Comparison of ENCODE assay signal across 29 cellular contexts in genomic region chr17:1608676-1609075, GRCh38. TPM values are rescaled to one million over a fixed set of nuclear protein-coding genes. Genes with fewer than 3 reads are reported as not detected.
DNase-seq lines count a peak whose midpoint lies in the region; ATAC-seq and TF ChIP-seq lines count a peak whose summit lies in the region.
"Had no signal": no experiment of that assay in that cellular context is flagged by ENCODE, and none has a peak within 500 bp of the region (broad histone marks: within the 10 kb centered on the region; RNA-seq: fewer than 3 reads in every experiment).

No MANE protein-coding gene starts in this region.

- no peak overlapping the region for H3K4me3 Mint-ChIP-seq in CD4-positive, CD25-positive, alpha-beta regulatory T cell
- H3K4me3 Mint-ChIP-seq: activated naive CD4-positive, alpha-beta T cell treated with anti-CD3 and anti-CD28 coated beads, Interleukin-2, amount 10 ng/mL, durations not matched to agents 7 days and 5 days; naive B cell; T-helper 17 cell had no signal

- POLR2A ChIA-PET in PC-3 (lab: Charles Lee; ENCODE audit: unreplicated experiment) = no interaction called here

- intact Hi-C loops in PC-3 (cut with micrococcal nuclease) (no loop called here), spleen (cut with DNase I; ENCODE audit: low total_unique reads) (no loop called here)

- no peaks in the 10 kb centered on the region for H4K20me1 ChIP-seq in PC-3 (ENCODE audit: low read length)

- H3K9me3 ChIP-seq in CD4-positive, CD25-positive, alpha-beta regulatory T cell (ENCODE audit: control insufficient read depth in 2 of 2, low read length in 2 of 2) = no peaks in the 10 kb centered on the region
- H3K9me3 ChIP-seq in PC-3 (ENCODE audit: low read length) (no peaks in the 10 kb centered on the region), spleen (no peaks in the 10 kb centered on the region)
- H3K9me3 ChIP-seq: breast epithelium, esophagus muscularis mucosa, gastrocnemius medialis, SK-N-SH, upper lobe of left lung had no signal

- TF ChIP-seq POLR2A in spleen (IDR thresholded peaks at IDR 0.05) = no peak

- peak overlapping the region in 2 of 3 donors; percentile 31 to 50 for H3K27ac Mint-ChIP-seq in CD4-positive, CD25-positive, alpha-beta regulatory T cell
- H3K27ac Mint-ChIP-seq: activated naive CD4-positive, alpha-beta T cell treated with anti-CD3 and anti-CD28 coated beads, Interleukin-2, amount 10 ng/mL, durations not matched to agents 7 days and 5 days; T-helper 17 cell had no signal

- H3K79me2 ChIP-seq in PC-3 (ENCODE audit: low read length) = no peaks in the 10 kb centered on the region

- H3K36me3 ChIP-seq in CD4-positive, CD25-positive, alpha-beta regulatory T cell (ENCODE audit: control insufficient read depth, insufficient read depth, low read length) = no peaks in the 10 kb centered on the region
- H3K36me3 ChIP-seq in PC-3 (ENCODE audit: low read depth, low read length) (no peaks in the 10 kb centered on the region), spleen (peaks cover 0 to 89% (median 19%) of the 10 kb centered on the region in 6 donors)
- H3K36me3 ChIP-seq: breast epithelium had no signal

- H3K9me2 ChIP-seq in PC-3 (replicated peaks; ENCODE audit: low read length) = no peaks in the 10 kb centered on the region
- H3K9me2 ChIP-seq: SK-N-SH had no signal

- H3K36me3 Mint-ChIP-seq in CD4-positive, CD25-positive, alpha-beta regulatory T cell = peaks cover 6% of the 10 kb centered on the region
- H3K36me3 Mint-ChIP-seq: activated naive CD4-positive, alpha-beta T cell treated with anti-CD3 and anti-CD28 coated beads, Interleukin-2, amount 10 ng/mL, durations not matched to agents 7 days and 5 days; naive B cell had no signal

- H3K4me2 ChIP-seq in PC-3 (ENCODE audit: low read length) = no peak overlapping the region
- H3K4me2 ChIP-seq: SK-N-SH had no signal

- no peaks in the 10 kb centered on the region for H3K27me3 Mint-ChIP-seq in CD4-positive, CD25-positive, alpha-beta regulatory T cell
- H3K27me3 Mint-ChIP-seq: naive B cell, T-helper 17 cell had no signal

- H3K4me1 Mint-ChIP-seq in CD4-positive, CD25-positive, alpha-beta regulatory T cell = peaks cover 0 to 8% (median 0%) of the 10 kb centered on the region in 4 donors
- H3K4me1 Mint-ChIP-seq: activated naive CD4-positive, alpha-beta T cell treated with anti-CD3 and anti-CD28 coated beads, Interleukin-2, amount 10 ng/mL, durations not matched to agents 7 days and 5 days had no signal

- H2AFZ ChIP-seq in PC-3 (ENCODE audit: low read length) = no peak overlapping the region

- H3K4me1 ChIP-seq in CD4-positive, CD25-positive, alpha-beta regulatory T cell (ENCODE audit: control insufficient read depth, insufficient read depth, low read length, poor library complexity, severe bottlenecking) = no peaks in the 10 kb centered on the region
- H3K4me1 ChIP-seq in PC-3 (ENCODE audit: insufficient read depth, low read length) (no peaks in the 10 kb centered on the region), spleen (peaks cover 17 to 92% (median 56%) of the 10 kb centered on the region in 6 donors)
- H3K4me1 ChIP-seq: breast epithelium had no signal

- no peak overlapping the region for H3K4me3 ChIP-seq in CD4-positive, CD25-positive, alpha-beta regulatory T cell (ENCODE audit: low read depth, low read length)
- H3K4me3 ChIP-seq in PC-3 (ENCODE audit: low read length) (no peak overlapping the region), spleen (no peak overlapping the region)
- H3K4me3 ChIP-seq: breast epithelium, esophagus muscularis mucosa, gastrocnemius medialis, upper lobe of left lung had no signal

- CTCF ChIA-PET in PC-3 (lab: Charles Lee) = interaction anchor here (0.6 kb wide), 1 partner anchor 854 kb away, joined by 3 read pairs; no protein-coding TSS in a partner anchor

- BruUV-seq in PC-3 (replicated peaks; lab: Mats Ljungman, UMichigan) = no TSS peak

- no peaks in the 10 kb centered on the region for H3K27me3 ChIP-seq in CD4-positive, CD25-positive, alpha-beta regulatory T cell (ENCODE audit: control insufficient read depth, insufficient read depth, low read length)
- no peaks in the 10 kb centered on the region for H3K27me3 ChIP-seq in PC-3 (ENCODE audit: low read length)
- H3K27me3 ChIP-seq in spleen (replicated peaks in 1 of 7) = no peaks in the 10 kb centered on the region
- H3K27me3 ChIP-seq: breast epithelium, esophagus muscularis mucosa, gastrocnemius medialis, upper lobe of left lung had no signal

- ATAC-seq in CD4-positive, CD25-positive, alpha-beta regulatory T cell (ENCODE audit: low read depth in 2 of 2) = no peak
- ATAC-seq in PC-3 = peak; percentile 64
- ATAC-seq in esophagus mucosa = peak; percentile 54
- no peak for ATAC-seq in omental fat pad (ENCODE audit: low FRiP score)
- ATAC-seq: activated T-cell treated with anti-CD3 and anti-CD28 coated beads, Interleukin-2, amount 50 U/mL, for 72 hours; gastrocnemius medialis; left lobe of liver; T-helper 17 cell had no signal

- no peak overlapping the region for H3K9ac ChIP-seq in PC-3 (ENCODE audit: low read length)
- H3K9ac ChIP-seq: SK-N-SH had no signal

- whole genome bisulfite sequencing in spleen, 5 donors = 88 to 96% (median 94%) methylated on average over 7 of the region's 7 CpGs

- no peaks in the 10 kb centered on the region for H3K9me3 Mint-ChIP-seq in CD4-positive, CD25-positive, alpha-beta regulatory T cell
- H3K9me3 Mint-ChIP-seq: activated naive CD4-positive, alpha-beta T cell treated with anti-CD3 and anti-CD28 coated beads, Interleukin-2, amount 10 ng/mL, durations not matched to agents 7 days and 5 days; activated T-cell treated with anti-CD3 and anti-CD28 coated beads, Interleukin-2, amount 50 U/mL, for 72 hours; naive B cell had no signal

- H3F3A ChIP-seq in PC-3 (ENCODE audit: low read length, unreplicated experiment) = no peaks in the 10 kb centered on the region

- no peak for TF ChIP-seq CTCF in PC-3 (conservative IDR thresholded peaks at IDR 0.05; ENCODE audit: low read depth, low read length)
- TF ChIP-seq CTCF in spleen (IDR thresholded peaks at IDR 0.05 in 8 of 11, conservative IDR thresholded peaks at IDR 0.05 in 3 of 11) = no peak
- TF ChIP-seq CTCF in omental fat pad (IDR thresholded peaks at IDR 0.05) = no peak

- DNase-seq in CD4-positive, CD25-positive, alpha-beta regulatory T cell = no peak
- DNase-seq in PC-3 = no peak
- DNase-seq in spleen = no peak
- DNase-seq in omental fat pad (ENCODE audit: low spot score) = no peak
- DNase-seq in ureter (ENCODE audit: low spot score) = no peak
- no peak for DNase-seq in kidney glomerular epithelial cell (lab: John Stamatoyannopoulos, UW)
- DNase-seq: activated CD4-positive, CD25-positive, alpha-beta regulatory T cell treated with anti-CD3 and anti-CD28 coated beads, Interleukin-2, amount 50 U/mL, for 72 hours; activated naive CD4-positive, alpha-beta T cell treated with anti-CD3 and anti-CD28 coated beads, Interleukin-2, amount 10 ng/mL, durations not matched to agents 7 days and 5 days; activated T-cell treated with anti-CD3 and anti-CD28 coated beads, Interleukin-2, amount 50 U/mL, for 72 hours; amygdala; effector CD8-positive, alpha-beta T cell; gastrocnemius medialis; GOT3; hippocampal formation; Karpas-422; mesendoderm; MV-4-11; naive B cell; NCI-H146; NCI-H2107; occipital lobe; SK-N-SH; T-helper 17 cell; upper lobe of left lung had no signal

- H3K27ac ChIP-seq in CD4-positive, CD25-positive, alpha-beta regulatory T cell (ENCODE audit: insufficient read depth, low read length, poor library complexity, severe bottlenecking) = no peak overlapping the region
- H3K27ac ChIP-seq in PC-3 (ENCODE audit: low read length) = no peak overlapping the region
- peak overlapping the region in 5 of 8 donors; percentile 74 to 90 (median 83) for H3K27ac ChIP-seq in spleen
- H3K27ac ChIP-seq: breast epithelium had no signal

RNA-seq across cellular contexts. Expression of gene SLC43A2, which starts 20.0 kb away (rescaled TPM):
- total RNA-seq in CD4-positive, CD25-positive, alpha-beta regulatory T cell = 6.6 TPM
- 1 to 10 TPM; 3.5 to 6.9 (median 5.2) TPM for polyA plus RNA-seq in CD4-positive, CD25-positive, alpha-beta regulatory T cell
- total RNA-seq in PC-3 (2014; rRNA removed) = 6.2 and 17.1 TPM in 2 replicates
- total RNA-seq in esophagus mucosa = 3.6 TPM
- 10 to 100 TPM; 51.1 to 84.6 (median 67.3) TPM for total RNA-seq in spleen
- polyA plus RNA-seq in spleen = 10 to 100 TPM; 12.6 to 26.8 (median 14.9) TPM
- total RNA-seq in omental fat pad = 10 to 100 TPM; 21.0 to 39.9 (median 23.1) TPM
- 30.9 TPM for total RNA-seq in ureter

RNA-seq across cellular contexts. Expression of gene SCARF1, which starts 36.9 kb away (rescaled TPM):
- 1.5 TPM for total RNA-seq in CD4-positive, CD25-positive, alpha-beta regulatory T cell
- polyA plus RNA-seq in CD4-positive, CD25-positive, alpha-beta regulatory T cell = under 1 TPM in 1 of 4 donors, not detected in 3; 0.49 TPM
- total RNA-seq in PC-3 (2014; rRNA removed) = 0.73 and 0.81 TPM in 2 replicates
- 2.3 TPM for total RNA-seq in esophagus mucosa
- total RNA-seq in spleen = 100 to 1,000 TPM in 2 of 7 donors, 10 to 100 TPM in 5; 55.5 to 112 (median 66.5) TPM
- polyA plus RNA-seq in spleen = 10 to 100 TPM in 2 of 3 donors, 1 to 10 TPM in 1; 5.1 to 31.2 (median 13.6) TPM
- total RNA-seq in omental fat pad = 10 to 100 TPM in 3 of 4 donors, 1 to 10 TPM in 1; 7.2 to 43.0 (median 18.8) TPM
- 16.3 TPM for total RNA-seq in ureter
- total RNA-seq: NCI-H460 had no signal

RNA-seq across cellular contexts. Expression of gene RILP, which starts 41.0 kb away (rescaled TPM):
- total RNA-seq in CD4-positive, CD25-positive, alpha-beta regulatory T cell = 1.5 TPM
- 1 to 10 TPM; 3.7 to 7.6 (median 5.2) TPM for polyA plus RNA-seq in CD4-positive, CD25-positive, alpha-beta regulatory T cell
- total RNA-seq in PC-3 (2014; rRNA removed) (27.6 and 27.8 TPM in 2 replicates), esophagus mucosa (5.3 TPM), spleen (10 to 100 TPM; 15.8 to 43.9 (median 28.9) TPM), omental fat pad (10 to 100 TPM; 26.5 to 60.5 (median 35.6) TPM), ureter (22.5 TPM)
- 10 to 100 TPM; 14.7 to 25.6 (median 17.4) TPM for polyA plus RNA-seq in spleen

RNA-seq across cellular contexts. Expression of gene PITPNA, which starts 46.1 kb away (rescaled TPM):
- 40.5 TPM for total RNA-seq in CD4-positive, CD25-positive, alpha-beta regulatory T cell
- 10 to 100 TPM; 21.2 to 35.2 (median 26.8) TPM for polyA plus RNA-seq in CD4-positive, CD25-positive, alpha-beta regulatory T cell
- total RNA-seq in PC-3 (2014; rRNA removed) (31.2 and 31.5 TPM in 2 replicates), esophagus mucosa (94.4 TPM), spleen (10 to 100 TPM; 47.3 to 88.0 (median 68.9) TPM), omental fat pad (10 to 100 TPM; 27.6 to 49.7 (median 33.7) TPM), ureter (85.4 TPM)
- 10 to 100 TPM; 17.0 to 29.6 (median 17.1) TPM for polyA plus RNA-seq in spleen

Comparison
In these comparisons a context has a peak if more than half of its experiments do, and no peak if none do; other contexts are left out.
1. ATAC-seq: peak in PC-3 (single experiment) and esophagus mucosa (single experiment); none in CD4-positive, CD25-positive, alpha-beta regulatory T cell (0 of 2) and omental fat pad (single experiment).
2. H3K27ac ChIP-seq: peak in spleen (5 of 8); none in CD4-positive, CD25-positive, alpha-beta regulatory T cell (single experiment) and PC-3 (single experiment).